9 cellular contexts compared by ENCODE assay signal in the genomic region with DNA sequence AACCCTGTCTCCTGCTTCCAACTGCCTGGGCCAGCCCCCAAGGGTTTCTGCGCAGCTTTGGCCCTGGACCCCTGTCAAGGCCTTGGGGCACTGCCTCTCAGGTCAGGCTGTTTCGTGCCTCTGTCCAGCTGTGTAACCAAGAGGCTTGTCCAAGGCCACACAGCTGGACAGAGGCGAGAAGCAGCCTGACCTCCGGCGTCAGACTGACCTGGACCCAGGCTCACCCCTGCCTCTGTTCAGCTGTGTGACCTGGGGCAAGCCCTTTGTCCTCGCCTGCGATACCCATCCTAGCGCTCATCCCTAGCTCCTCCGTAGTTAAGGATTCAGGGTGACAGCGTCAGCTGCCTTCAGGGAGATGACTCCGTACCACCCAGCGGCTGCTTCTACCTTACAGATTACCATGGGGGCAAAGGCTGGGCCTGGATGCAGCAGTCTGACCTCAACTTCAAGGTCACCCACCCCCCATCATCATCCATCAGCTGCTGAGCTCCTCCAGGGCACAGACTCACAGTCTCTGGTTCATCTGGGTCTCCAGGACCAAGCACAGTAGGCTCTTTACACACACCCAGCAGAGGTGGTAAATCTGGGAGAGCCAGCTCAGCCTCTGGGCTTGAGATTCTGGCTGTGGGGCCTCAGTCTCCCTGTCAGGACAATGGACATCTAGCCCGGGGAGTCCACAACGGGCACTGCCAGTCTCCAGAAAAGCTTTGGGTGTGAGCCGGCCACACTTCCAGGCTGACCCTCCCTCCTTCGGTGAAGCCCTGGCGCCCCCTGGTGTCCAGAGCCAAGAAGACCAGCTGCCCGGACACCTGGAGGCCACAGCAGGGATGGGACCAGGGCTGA. TPM values are rescaled to one million over a fixed set of nuclear protein-coding genes. Genes with fewer than 3 reads are reported as not detected.
DNase-seq lines count a peak whose midpoint lies in the region; ATAC-seq and TF ChIP-seq lines count a peak whose summit lies in the region.
"Had no signal": no experiment of that assay in that cellular context is flagged by ENCODE, and none has a peak within 500 bp of the region (broad histone marks: within the 10 kb centered on the region; RNA-seq: fewer than 3 reads in every experiment).

No MANE protein-coding gene starts in this region.

- POLR2A ChIA-PET in activated CD4-positive, alpha-beta memory T cell treated with anti-CD3 and anti-CD28 coated beads for 36 hours (lab: Charles Lee), result interaction anchor here (1.2 to 1.3 kb wide), 2 partner anchors 14 to 135 kb away, joined by 4 read pairs; no protein-coding TSS in a partner anchor

- peak; percentile 56 for ATAC-seq in HG03064 (IDR thresholded peaks at IDR 0.05; ENCODE audit: low read depth, unreplicated experiment)
- no peak for ATAC-seq in GM19397 (IDR thresholded peaks at IDR 0.05; ENCODE audit: unreplicated experiment)

- H3K9me3 Mint-ChIP-seq in activated CD4-positive, alpha-beta memory T cell treated with anti-CD3 and anti-CD28 coated beads for 36 hours, result no peaks in the 10 kb centered on the region

- peak; percentile 57 to 89 (median 81) for TF ChIP-seq CTCF in dorsolateral prefrontal cortex (IDR thresholded peaks at IDR 0.05 in 54 of 56, conservative IDR thresholded peaks at IDR 0.05 in 2 of 56; ENCODE audit: low read depth in 1 of 56, partially characterized antibody in 56 of 56)

- CTCF ChIA-PET in activated CD4-positive, alpha-beta memory T cell treated with anti-CD3 and anti-CD28 coated beads for 36 hours (lab: Charles Lee), result interaction anchor here (0.6 to 6.9 kb wide), 75 partner anchors 9 to 366 kb away, joined by 3 to 84 read pairs (median 4); partner anchors contain the start of genes AK1, CDK9, ENG and FPGS

- H3K4me1 Mint-ChIP-seq in activated CD4-positive, alpha-beta memory T cell treated with anti-CD3 and anti-CD28 coated beads for 36 hours (ENCODE audit: low read depth), result peaks cover 13% of the 10 kb centered on the region

- no peaks in the 10 kb centered on the region for H3K36me3 Mint-ChIP-seq in activated CD4-positive, alpha-beta memory T cell treated with anti-CD3 and anti-CD28 coated beads for 36 hours

- H3K27me3 Mint-ChIP-seq in activated CD4-positive, alpha-beta memory T cell treated with anti-CD3 and anti-CD28 coated beads for 36 hours, result no peaks in the 10 kb centered on the region

- H3K4me3 Mint-ChIP-seq in activated CD4-positive, alpha-beta memory T cell treated with anti-CD3 and anti-CD28 coated beads for 36 hours, result no peak overlapping the region

- no peak overlapping the region for H3K27ac Mint-ChIP-seq in activated CD4-positive, alpha-beta memory T cell treated with anti-CD3 and anti-CD28 coated beads for 36 hours

- no peak overlapping the region for H3K4me3 ChIP-seq in dorsolateral prefrontal cortex

- H3K27ac ChIP-seq in dorsolateral prefrontal cortex, result peak overlapping the region in 17 of 59 donors; percentile 10 to 64 (median 34)
- H3K27ac ChIP-seq: epithelial cell of prostate had no signal

- DNase-seq in EH (ENCODE audit: low read depth) (peak; percentile 83), NCI-H748 treated with DMSO at 0.1 percent for 48 hours (lab: John Stamatoyannopoulos, UW) (peak; percentile 55), dorsolateral prefrontal cortex (peak; percentile 62 to 87 (median 80)), lung microvascular endothelial cell (ENCODE audit: low read depth in 2 of 2) (peak; percentile 87 to 91)
- peak; percentile 89 for DNase-seq in activated CD4-positive, alpha-beta memory T cell treated with anti-CD3 and anti-CD28 coated beads for 36 hours
- DNase-seq in stimulated activated CD8-positive, alpha-beta memory T cell treated with anti-CD3 and anti-CD28 coated beads, Interleukin-15, amount 100 ng/mL, for 1 hour (ENCODE audit: low read depth), result peak; percentile 60

- intact Hi-C loops in activated CD4-positive, alpha-beta memory T cell treated with anti-CD3 and anti-CD28 coated beads for 36 hours (cut with micrococcal nuclease), result loop anchor here (1.0 to 5.0 kb wide), 2 partner anchors 43 to 134 kb away; partner anchors contain the start of gene TOR2A
- intact Hi-C loops in dorsolateral prefrontal cortex (cut with DNase I), result loop anchor here (2.0 to 5.0 kb wide), 5 partner anchors 67 to 283 kb away; partner anchors contain the start of genes TOR2A (in 2 of the 2), FPGS (in 1 of the 2) and STXBP1 (in 1 of the 2)

- H3K27me3 ChIP-seq in dorsolateral prefrontal cortex, result no peaks in the 10 kb centered on the region

RNA-seq across cellular contexts. Expression of gene AK1, which starts 7.9 kb away (rescaled TPM):
- 10 to 100 TPM; 27.7 to 28.5 TPM for total RNA-seq in activated CD4-positive, alpha-beta memory T cell treated with anti-CD3 and anti-CD28 coated beads for 36 hours
- total RNA-seq in dorsolateral prefrontal cortex (100 to 1,000 TPM in 108 of 120 experiments, 10 to 100 TPM in 12; 58.9 to 165 (median 129) TPM), lung microvascular endothelial cell (22.0 and 24.8 TPM in 2 replicates)

RNA-seq across cellular contexts. Expression of gene ENG, which starts 15.1 kb away (rescaled TPM):
- total RNA-seq in activated CD4-positive, alpha-beta memory T cell treated with anti-CD3 and anti-CD28 coated beads for 36 hours, result 10 to 100 TPM; 12.0 to 12.2 TPM
- total RNA-seq in dorsolateral prefrontal cortex (10 to 100 TPM; 10.3 to 92.1 (median 25.6) TPM), lung microvascular endothelial cell (34.0 and 51.6 TPM in 2 replicates)

RNA-seq across cellular contexts. Expression of gene ST6GALNAC6, which starts 29.9 kb away (rescaled TPM):
- total RNA-seq in activated CD4-positive, alpha-beta memory T cell treated with anti-CD3 and anti-CD28 coated beads for 36 hours, result 10 to 100 TPM; 50.1 to 53.8 TPM
- total RNA-seq in dorsolateral prefrontal cortex (100 to 1,000 TPM in 113 of 120 experiments, 10 to 100 TPM in 7; 52.7 to 225 (median 137) TPM), lung microvascular endothelial cell (23.5 and 30.0 TPM in 2 replicates)

RNA-seq across cellular contexts. Expression of gene ST6GALNAC4, which starts 47.3 kb away (rescaled TPM):
- 10 to 100 TPM; 21.2 to 23.5 TPM for total RNA-seq in activated CD4-positive, alpha-beta memory T cell treated with anti-CD3 and anti-CD28 coated beads for 36 hours
- total RNA-seq in dorsolateral prefrontal cortex (10 to 100 TPM; 13.2 to 58.0 (median 23.6) TPM), lung microvascular endothelial cell (25.5 and 26.6 TPM in 2 replicates)
